In the genomic region with DNA sequence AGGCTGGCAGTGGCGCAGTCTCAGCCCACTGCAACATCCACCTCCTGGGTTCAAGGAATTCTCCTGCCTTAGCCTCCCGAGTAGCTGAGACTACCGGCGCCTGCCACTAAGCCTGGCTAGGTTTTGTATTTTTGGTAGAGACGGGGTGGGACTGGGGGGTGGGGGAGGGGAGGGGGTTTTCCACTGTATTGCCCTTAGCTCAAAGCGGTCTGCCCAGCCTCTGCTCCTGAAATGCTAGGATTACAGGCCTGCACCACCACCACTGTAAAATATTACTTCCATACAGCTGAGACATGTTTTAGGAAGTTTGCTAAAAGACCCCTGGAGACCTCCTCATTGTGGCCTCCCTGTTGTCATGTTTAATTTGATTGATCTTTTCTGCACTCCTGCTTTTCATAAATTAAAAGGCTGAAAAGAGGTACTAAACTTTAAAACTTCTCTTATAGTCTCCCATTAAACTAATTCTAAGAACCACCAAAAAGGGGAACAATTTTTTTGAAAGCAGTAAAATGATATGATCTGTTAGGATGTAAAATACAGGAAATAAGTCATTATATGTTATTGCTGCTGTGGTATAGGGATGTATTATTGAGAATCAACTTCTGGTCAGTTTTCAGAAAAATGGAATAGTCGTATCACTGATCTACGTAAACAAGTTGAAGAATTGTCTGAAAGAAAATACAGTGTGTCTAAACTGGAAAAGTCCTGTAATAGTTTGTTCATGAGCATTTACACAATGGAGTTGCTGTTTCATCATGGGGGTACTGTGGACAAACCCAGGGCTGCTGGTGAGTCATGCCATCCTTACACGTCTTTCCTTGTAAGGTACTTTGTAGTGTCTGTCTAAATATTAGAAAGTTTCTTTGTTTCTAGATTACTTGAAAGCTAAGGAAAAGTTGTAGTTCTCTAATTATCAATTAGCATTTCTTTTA, we compare ENCODE assay signal across 9 cellular contexts.
A peak's percentile ranks its signal among the peaks of the same experiment; 100 is the strongest.
DNase-seq lines count a peak whose midpoint lies in the region; ATAC-seq and TF ChIP-seq lines count a peak whose summit lies in the region.
"Had no signal": no experiment of that assay in that cellular context is flagged by ENCODE, and none has a peak within 500 bp of the region (broad histone marks: within the 10 kb centered on the region; RNA-seq: fewer than 3 reads in every experiment).

No MANE protein-coding gene starts in this region.

- ATAC-seq in heart left ventricle = no peak

- no peak for TF ChIP-seq CTCF in cardiac fibroblast (IDR thresholded peaks at IDR 0.05; ENCODE audit: low read depth, low read length)
- TF ChIP-seq CTCF in nephron progenitor cell (IDR thresholded peaks at IDR 0.05) = no peak
- TF ChIP-seq CTCF in tibial artery (IDR thresholded peaks at IDR 0.05) = no peak
- no peak for TF ChIP-seq CTCF in heart left ventricle (IDR thresholded peaks at IDR 0.05)

- no peak for TF ChIP-seq POLR2A in heart left ventricle (IDR thresholded peaks at IDR 0.05)

- H3K9me3 ChIP-seq in tibial artery = no peaks in the 10 kb centered on the region
- H3K9me3 ChIP-seq in heart left ventricle = no peaks in the 10 kb centered on the region

- H3K4me3 ChIP-seq in cardiac fibroblast (replicated peaks in 1 of 2; ENCODE audit: low read depth in 2 of 2, low read length in 2 of 2) = no peak overlapping the region
- H3K4me3 ChIP-seq in tibial artery = no peak overlapping the region
- H3K4me3 ChIP-seq in heart left ventricle = no peak overlapping the region

- no peak overlapping the region for H3K4me3 Mint-ChIP-seq in nephron progenitor cell

- WGBS in heart left ventricle, 4 donors = 71 to 83% (median 75%) methylated on average over 9 of the region's 9 CpGs

- DNase-seq in GM03348 (ENCODE audit: low spot score) (peak; percentile 27), NOMO-1 (lab: John Stamatoyannopoulos, UW; ENCODE audit: unreplicated experiment in 2 of 2) (peak; percentile 56 to 95), cardiac fibroblast (ENCODE audit: low read depth in 2 of 2) (peak; percentile 62 to 93), nephron progenitor cell (no peak), tibial artery (no peak), HuH-7 (ENCODE audit: low spot score) (no peak), heart left ventricle (no peak), NCI-H1436 treated with DMSO at 0.1 percent for 48 hours (lab: John Stamatoyannopoulos, UW) (no peak)
- DNase-seq: NCI-H510A had no signal

- H3K27ac Mint-ChIP-seq in nephron progenitor cell = peak overlapping the region; percentile 13

- intact Hi-C loops in tibial artery (cut with DNase I; ENCODE audit: low total_unique reads) = loop anchor here (10.0 kb wide), 1 partner anchor 147 kb away; the partner anchor contains the start of genes SBDS and TYW1
- intact Hi-C loops in heart left ventricle (cut with DNase I) = loop anchor here in 4 of 10 donors (5.0 to 10.0 kb wide), 7 partner anchors 74 to 353 kb away; partner anchors contain the start of genes TMEM248 (in 2 of the 4), RABGEF1 (in 1 of the 4), SBDS (in 1 of the 4) and TYW1 (in 1 of the 4)

- H3K4me1 Mint-ChIP-seq in nephron progenitor cell = peaks cover 39% of the 10 kb centered on the region

- H3K27me3 Mint-ChIP-seq in nephron progenitor cell (ENCODE audit: low read depth, poor library complexity) = peaks cover 11% of the 10 kb centered on the region

- H3K36me3 Mint-ChIP-seq in nephron progenitor cell (ENCODE audit: low read depth) = no peaks in the 10 kb centered on the region

- H3K9me3 Mint-ChIP-seq in nephron progenitor cell = no peaks in the 10 kb centered on the region

- peaks cover 3 to 18% (median 12%) of the 10 kb centered on the region in 4 donors for H3K4me1 ChIP-seq in tibial artery
- H3K4me1 ChIP-seq in heart left ventricle = peaks cover 0 to 19% (median 9%) of the 10 kb centered on the region in 12 donors

- H3K27ac ChIP-seq in tibial artery (no peak overlapping the region), heart left ventricle (peak overlapping the region in 1 of 12 donors; percentile 55)

- H3K27me3 ChIP-seq in tibial artery (no peaks in the 10 kb centered on the region), heart left ventricle (no peaks in the 10 kb centered on the region)

- H3K36me3 ChIP-seq in tibial artery = no peaks in the 10 kb centered on the region
- no peaks in the 10 kb centered on the region for H3K36me3 ChIP-seq in heart left ventricle

Comparison
In these comparisons a context has a peak if more than half of its experiments do, and no peak if none do; other contexts are left out.
1. DNase-seq: peak in GM03348 (single experiment), NOMO-1 (2 of 2) and cardiac fibroblast (2 of 2); none in nephron progenitor cell (single experiment), tibial artery (0 of 2), HuH-7 (single experiment), heart left ventricle (0 of 5) and NCI-H1436 treated with DMSO at 0.1 percent for 48 hours (single experiment).